ENCODE assay signal across 1 cellular context in genomic region chr2:238126775-238127164, GRCh38.
A peak's percentile ranks its signal among the peaks of the same experiment; 100 is the strongest.
TF ChIP-seq lines count a peak whose summit lies in the region.

No MANE protein-coding gene starts in this region.

TF ChIP-seq in HEK293, 187 proteins besides CTCF, POLR2A, EP300 and RAD21 (continued from another document):
- no peak for TF ChIP-seq ZNF280D (tag by site-specific recombination; IDR thresholded peaks at IDR 0.05)
- TF ChIP-seq, protein P1, sequence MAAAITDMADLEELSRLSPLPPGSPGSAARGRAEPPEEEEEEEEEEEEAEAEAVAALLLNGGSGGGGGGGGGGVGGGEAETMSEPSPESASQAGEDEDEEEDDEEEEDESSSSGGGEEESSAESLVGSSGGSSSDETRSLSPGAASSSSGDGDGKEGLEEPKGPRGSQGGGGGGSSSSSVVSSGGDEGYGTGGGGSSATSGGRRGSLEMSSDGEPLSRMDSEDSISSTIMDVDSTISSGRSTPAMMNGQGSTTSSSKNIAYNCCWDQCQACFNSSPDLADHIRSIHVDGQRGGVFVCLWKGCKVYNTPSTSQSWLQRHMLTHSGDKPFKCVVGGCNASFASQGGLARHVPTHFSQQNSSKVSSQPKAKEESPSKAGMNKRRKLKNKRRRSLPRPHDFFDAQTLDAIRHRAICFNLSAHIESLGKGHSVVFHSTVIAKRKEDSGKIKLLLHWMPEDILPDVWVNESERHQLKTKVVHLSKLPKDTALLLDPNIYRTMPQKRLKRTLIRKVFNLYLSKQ (tag by site-specific recombination; IDR thresholded peaks at IDR 0.05; ENCODE audit: borderline replicate concordance), result no peak
- no peak for TF ChIP-seq ZNF514 (tag by site-specific recombination; IDR thresholded peaks at IDR 0.05)
- TF ChIP-seq ZFP37 (tag by site-specific recombination; IDR thresholded peaks at IDR 0.05), result no peak
- TF ChIP-seq ZNF2 (tag by site-specific recombination; IDR thresholded peaks at IDR 0.05), result 0 out of 2 replicates have a peak, but pooled peaks have one; percentile 30
- no peak for TF ChIP-seq ZNF223 (tag by site-specific recombination; IDR thresholded peaks at IDR 0.05)
- TF ChIP-seq ZNF335 (tag by site-specific recombination; conservative IDR thresholded peaks at IDR 0.05), result peak; percentile 34; the same call in 1 of the 2 replicates
- no peak for TF ChIP-seq ZNF747 (tag by site-specific recombination; IDR thresholded peaks at IDR 0.05)
- TF ChIP-seq ZSCAN30 (tag by site-specific recombination; IDR thresholded peaks at IDR 0.05), result no peak
- no peak for TF ChIP-seq ZBTB26 (tag by site-specific recombination; optimal IDR thresholded peaks at IDR 0.05)
- no peak for TF ChIP-seq ZNF37A (tag by site-specific recombination; IDR thresholded peaks at IDR 0.05)
- peak; percentile 32; the same call in 1 of the 2 replicates for TF ChIP-seq ZNF114 (tag by site-specific recombination; IDR thresholded peaks at IDR 0.05)
